Comparison of ENCODE assay signal across 20 cellular contexts in genomic region chr2:15665943-15666460, GRCh38.
DNase-seq lines count a peak whose midpoint lies in the region; ATAC-seq, FAIRE-seq and TF ChIP-seq lines count a peak whose summit lies in the region.
"Had no signal": no experiment of that assay in that cellular context is flagged by ENCODE, and none has a peak within 500 bp of the region (broad histone marks: within the 10 kb centered on the region; RNA-seq: fewer than 3 reads in every experiment).

No MANE protein-coding gene starts in this region.

- H3K18ac ChIP-seq in neuronal stem cell (ENCODE audit: low read length), result peak overlapping the region; percentile 23

- TF ChIP-seq POLR2A in HepG2 (IDR thresholded peaks at IDR 0.05; ENCODE audit: insufficient read depth in 1 of 2, low read depth in 2 of 2, low read length in 2 of 2) (no peak), right lobe of liver (IDR thresholded peaks at IDR 0.05) (no peak)

- no peak overlapping the region for H3K14ac ChIP-seq in neuronal stem cell (ENCODE audit: low read length)

- no peak overlapping the region for H2AFZ ChIP-seq in HepG2 (ENCODE audit: low read length)
- H2AFZ ChIP-seq in neuronal stem cell (ENCODE audit: low read length), result no peak overlapping the region

- TF ChIP-seq RAD21 in HepG2 (CRISPR knock-in tag; IDR thresholded peaks at IDR 0.05), result no peak

- no peak for FAIRE-seq in HepG2 (lab: Jason Lieb, UNC)
- FAIRE-seq: A549, D721Med, G401.6, GM12891 had no signal

- H3K27ac ChIP-seq in HepG2 (ENCODE audit: extremely low read length, insufficient read depth, low read length), result no peak overlapping the region
- no peak overlapping the region for H3K27ac ChIP-seq in right lobe of liver
- no peak overlapping the region for H3K27ac ChIP-seq in neuronal stem cell (replicated peaks; ENCODE audit: low read length)
- H3K27ac ChIP-seq: 22Rv1; A549; BLaER1 treated with 17β-estradiol and CSF1 and Interleukin-3, amounts not matched to agents 10 nM and 100 nM; C4-2B had no signal

- H4K20me1 ChIP-seq in HepG2 (ENCODE audit: insufficient read depth, low read length), result no peaks in the 10 kb centered on the region
- H4K20me1 ChIP-seq: BLaER1 treated with 17β-estradiol and CSF1 and Interleukin-3, amounts not matched to agents 10 nM and 100 nM had no signal

- ATAC-seq in HepG2 (no peak; the same call in 2 of the 3 replicates), right lobe of liver (no peak), HG02798 (IDR thresholded peaks at IDR 0.05; ENCODE audit: poor library complexity, unreplicated experiment) (no peak), GM18861 (IDR thresholded peaks at IDR 0.05; ENCODE audit: unreplicated experiment) (no peak)
- ATAC-seq in stimulated activated effector memory CD8-positive, alpha-beta T cell treated with anti-CD3 and anti-CD28 coated beads, Interleukin-12 subunit alpha, Interleukin-12 subunit beta, amount 100 ng/mL, for 72 hours, result peak; percentile 14
- ATAC-seq: CD8-positive, alpha-beta T cell had no signal

- no peak overlapping the region for H3K23ac ChIP-seq in neuronal stem cell (ENCODE audit: low read depth, low read length, poor library complexity)

- H3K27me3 ChIP-seq in HepG2 (ENCODE audit: control insufficient read depth in 1 of 2, insufficient read depth in 2 of 2, low read length in 2 of 2) (peaks cover 0 to 42% of the 10 kb centered on the region in 2 experiments; a peak in 2 of 5 replicates), right lobe of liver (no peaks in the 10 kb centered on the region), neuronal stem cell (ENCODE audit: control insufficient read depth in 3 of 3, insufficient read depth in 3 of 3, low read depth in 1 of 3, low read length in 3 of 3) (no peaks in the 10 kb centered on the region)
- H3K27me3 ChIP-seq: BLaER1 treated with 17β-estradiol and CSF1 and Interleukin-3, amounts not matched to agents 10 nM and 100 nM had no signal

- H3K9ac ChIP-seq in HepG2 (ENCODE audit: insufficient read depth, low read depth, low read length) (no peak overlapping the region), neuronal stem cell (ENCODE audit: low read depth, low read length, poor library complexity) (peak overlapping the region; percentile 2)
- H3K9ac ChIP-seq: BLaER1 treated with 17β-estradiol and CSF1 and Interleukin-3, amounts not matched to agents 10 nM and 100 nM had no signal

- POLR2A ChIA-PET in HepG2 (lab: Yijun Ruan, JAX), result no interaction called here

- H3K36me3 Mint-ChIP-seq in stimulated activated effector memory CD8-positive, alpha-beta T cell treated with anti-CD3 and anti-CD28 coated beads, Interleukin-12 subunit alpha, Interleukin-12 subunit beta, amount 100 ng/mL, for 72 hours, result no peaks in the 10 kb centered on the region
- H3K36me3 Mint-ChIP-seq: CD8-positive, alpha-beta T cell had no signal

- peaks cover 32% of the 10 kb centered on the region for H3K4me1 ChIP-seq in HepG2 (ENCODE audit: insufficient read depth, low read length)
- no peaks in the 10 kb centered on the region for H3K4me1 ChIP-seq in right lobe of liver
- H3K4me1 ChIP-seq in neuronal stem cell (ENCODE audit: control insufficient read depth in 2 of 2, insufficient read depth in 1 of 2, low read depth in 1 of 2, low read length in 2 of 2), result peaks cover 4 to 9% of the 10 kb centered on the region in 2 donors
- H3K4me1 ChIP-seq: A549 had no signal

- H2AK5ac ChIP-seq in neuronal stem cell (ENCODE audit: low read depth, low read length), result no peak overlapping the region

- H3K4me1 Mint-ChIP-seq in stimulated activated effector memory CD8-positive, alpha-beta T cell treated with anti-CD3 and anti-CD28 coated beads, Interleukin-12 subunit alpha, Interleukin-12 subunit beta, amount 100 ng/mL, for 72 hours, result no peaks in the 10 kb centered on the region
- H3K4me1 Mint-ChIP-seq: B cell had no signal

- 78% methylated on average over 9 of the region's 9 CpGs for WGBS in HepG2 (ENCODE audit: low lambda C conversion rate)
- WGBS in right lobe of liver (ENCODE audit: insufficient coverage, low coverage, low lambda C conversion rate, missing lambda C conversion rate), result 97% methylated on average over 5 of the region's 9 CpGs
- WGBS in neuronal stem cell (ENCODE audit: extremely low coverage in 2 of 2, insufficient read length in 2 of 2, insufficient replicate concordance in 1 of 2), 2 donors, result no CpG with 5 or more reads among the region's 9 CpGs

- no peak overlapping the region for H2BK12ac ChIP-seq in neuronal stem cell (ENCODE audit: low read length)

- no peak overlapping the region for H4K8ac ChIP-seq in neuronal stem cell (ENCODE audit: low read depth, low read length)

- DNase-seq in HepG2 (ENCODE audit: low spot score) (no peak), right lobe of liver (no peak), neuronal stem cell (ENCODE audit: low spot score) (no peak)
- DNase-seq in stimulated activated effector memory CD8-positive, alpha-beta T cell treated with anti-CD3 and anti-CD28 coated beads, Interleukin-12 subunit alpha, Interleukin-12 subunit beta, amount 100 ng/mL, for 72 hours (ENCODE audit: low spot score in 2 of 2), result no peak
- DNase-seq: AML-193; Calu3; CD4-positive, alpha-beta T cell; CD8-positive, alpha-beta T cell; GF-D8 had no signal

- no peaks in the 10 kb centered on the region for H3K79me2 ChIP-seq in HepG2 (ENCODE audit: insufficient read depth, low read length)

- H2BK120ac ChIP-seq in neuronal stem cell (ENCODE audit: low read depth, low read length), result no peak overlapping the region

- no peak overlapping the region for H2BK5ac ChIP-seq in neuronal stem cell (ENCODE audit: low read length)

- H2BK15ac ChIP-seq in neuronal stem cell (ENCODE audit: low read length), result peak overlapping the region; percentile 1

- TF ChIP-seq CTCF in HepG2 (CRISPR knock-in tag; IDR thresholded peaks at IDR 0.05), result no peak
- no peak for TF ChIP-seq CTCF in right lobe of liver (IDR thresholded peaks at IDR 0.05)

- in situ Hi-C loops in HepG2 (cut with HindIII; ENCODE audit: extremely low pct_ligation_motif_present, low pct_unique_long_range_greater_than_20kb), result no loop called here

- H3K4me2 ChIP-seq in HepG2 (ENCODE audit: low read depth, low read length), result no peak overlapping the region
- H3K4me2 ChIP-seq in neuronal stem cell (ENCODE audit: insufficient read depth, low read length, poor library complexity, severe bottlenecking), result no peak overlapping the region
- H3K4me2 ChIP-seq: A549; BLaER1 treated with 17β-estradiol and CSF1 and Interleukin-3, amounts not matched to agents 10 nM and 100 nM had no signal

- H3K9me3 Mint-ChIP-seq in stimulated activated effector memory CD8-positive, alpha-beta T cell treated with anti-CD3 and anti-CD28 coated beads, Interleukin-12 subunit alpha, Interleukin-12 subunit beta, amount 100 ng/mL, for 72 hours, result no peaks in the 10 kb centered on the region
- H3K9me3 Mint-ChIP-seq: CD4-positive, alpha-beta T cell; CD8-positive, alpha-beta T cell had no signal

- intact Hi-C loops in HepG2 (cut with micrococcal nuclease; ENCODE audit: unreplicated experiment), result no loop called here
- intact Hi-C loops in right lobe of liver (cut with DNase I), result no loop called here

- no peaks in the 10 kb centered on the region for H3K9me3 ChIP-seq in HepG2 (ENCODE audit: low read length)
- no peaks in the 10 kb centered on the region for H3K9me3 ChIP-seq in right lobe of liver
- peaks cover 0 to 2% of the 10 kb centered on the region in 2 donors for H3K9me3 ChIP-seq in neuronal stem cell (replicated peaks in 1 of 2; ENCODE audit: control insufficient read depth in 2 of 2, insufficient read depth in 1 of 2, low read depth in 1 of 2, low read length in 2 of 2)
- H3K9me3 ChIP-seq: A549, Caco-2 had no signal

- H3K36me3 ChIP-seq in HepG2 (replicated peaks in 1 of 2; ENCODE audit: control insufficient read depth in 1 of 2, insufficient read depth in 2 of 2, low read length in 2 of 2) (no peaks in the 10 kb centered on the region), right lobe of liver (no peaks in the 10 kb centered on the region), neuronal stem cell (replicated peaks in 1 of 2; ENCODE audit: control insufficient read depth in 2 of 2, insufficient read depth in 2 of 2, low read length in 2 of 2) (no peaks in the 10 kb centered on the region)
- H3K36me3 ChIP-seq: BLaER1 treated with 17β-estradiol and CSF1 and Interleukin-3, amounts not matched to agents 10 nM and 100 nM had no signal

- H3K4me3 ChIP-seq in HepG2 (replicated peaks in 1 of 3; ENCODE audit: insufficient read depth in 1 of 3, low read depth in 2 of 3, low read length in 3 of 3) (no peak overlapping the region), right lobe of liver (no peak overlapping the region), neuronal stem cell (ENCODE audit: low read length in 2 of 2) (no peak overlapping the region)
- H3K4me3 ChIP-seq: A549; BLaER1 treated with 17β-estradiol and CSF1 and Interleukin-3, amounts not matched to agents 10 nM and 100 nM had no signal

- no peak overlapping the region for H3K4me3 Mint-ChIP-seq in stimulated activated effector memory CD8-positive, alpha-beta T cell treated with anti-CD3 and anti-CD28 coated beads, Interleukin-12 subunit alpha, Interleukin-12 subunit beta, amount 100 ng/mL, for 72 hours
- H3K4me3 Mint-ChIP-seq: B cell; CD4-positive, alpha-beta T cell; CD8-positive, alpha-beta T cell had no signal

- H3K4ac ChIP-seq in neuronal stem cell (ENCODE audit: low read length), result no peak overlapping the region

- H4K91ac ChIP-seq in neuronal stem cell (ENCODE audit: low read depth, low read length, poor library complexity), result no peak overlapping the region

- CTCF ChIA-PET in HepG2 (lab: Yijun Ruan, JAX; ENCODE audit: low intra/inter-chr PET ratio, low total read pairs), result no interaction called here

- BruUV-seq in HepG2 (replicated peaks; lab: Mats Ljungman, UMichigan), result no TSS peak

- TF ChIP-seq EP300 in HepG2 (IDR thresholded peaks at IDR 0.05; ENCODE audit: low read depth in 2 of 2, low read length in 2 of 2), result no peak
- TF ChIP-seq EP300 in HepG2 (CRISPR knock-in tag; IDR thresholded peaks at IDR 0.05; ENCODE audit: borderline replicate concordance), result no peak

- H3K27ac Mint-ChIP-seq in stimulated activated effector memory CD8-positive, alpha-beta T cell treated with anti-CD3 and anti-CD28 coated beads, Interleukin-12 subunit alpha, Interleukin-12 subunit beta, amount 100 ng/mL, for 72 hours, result no peak overlapping the region
- H3K27ac Mint-ChIP-seq: B cell; CD4-positive, alpha-beta T cell; CD8-positive, alpha-beta T cell had no signal

- H3K79me1 ChIP-seq in neuronal stem cell (ENCODE audit: low read depth, low read length), result no peaks in the 10 kb centered on the region

TF ChIP-seq in HepG2, 621 proteins besides CTCF, POLR2A, EP300 and RAD21 (continues in another document):
- peak; percentile 32; the same call in 1 of the 2 replicates for TF ChIP-seq ZNF292 (CRISPR knock-in tag; IDR thresholded peaks at IDR 0.05; ENCODE audit: borderline replicate concordance, low read depth)
- no peak for TF ChIP-seq ZFP37 (CRISPR knock-in tag; IDR thresholded peaks at IDR 0.05; ENCODE audit: borderline replicate concordance)
- TF ChIP-seq ZNF263 (CRISPR knock-in tag; IDR thresholded peaks at IDR 0.05), result no peak
- TF ChIP-seq HMGA1 (CRISPR knock-in tag; conservative IDR thresholded peaks at IDR 0.05), result no peak
